ENCODE assay signal across 2 cellular contexts in genomic region chr16:77132051-77132618, GRCh38.
TF ChIP-seq lines count a peak whose summit lies in the region.

No MANE protein-coding gene starts in this region.

TF ChIP-seq in HepG2, 621 proteins besides CTCF, POLR2A, EP300 and RAD21:
- TF ChIP-seq RARG (CRISPR knock-in tag; IDR thresholded peaks at IDR 0.05; ENCODE audit: low read depth) (no peak), HNRNPK (IDR thresholded peaks at IDR 0.05; ENCODE audit: low read depth, low read length, poor library complexity, severe bottlenecking) (peak; percentile 93), PCBP1 (IDR thresholded peaks at IDR 0.05; ENCODE audit: borderline replicate concordance, low read depth, low read length) (0 out of 2 replicates have a peak, but pooled peaks have one; percentile 33), BCL3 (CRISPR knock-in tag; IDR thresholded peaks at IDR 0.05) (no peak), ZNF546 (CRISPR knock-in tag; conservative IDR thresholded peaks at IDR 0.05) (no peak), FOSL2 (CRISPR knock-in tag; IDR thresholded peaks at IDR 0.05) (no peak), BRD4 (CRISPR knock-in tag; IDR thresholded peaks at IDR 0.05) (no peak), ZNF773 (CRISPR knock-in tag; IDR thresholded peaks at IDR 0.05; ENCODE audit: borderline replicate concordance) (no peak)

TF ChIP-seq in K562, 482 proteins besides CTCF, POLR2A, EP300 and RAD21:
- TF ChIP-seq ETV6 (IDR thresholded peaks at IDR 0.05; ENCODE audit: borderline replicate concordance in 1 of 2, low read depth in 2 of 2, low read length in 1 of 2) (no peak), ETV6 (CRISPR knock-in tag; IDR thresholded peaks at IDR 0.05; ENCODE audit: borderline replicate concordance) (no peak), IRF9 (tag; IDR thresholded peaks at IDR 0.05) (no peak), HNRNPK (IDR thresholded peaks at IDR 0.05; ENCODE audit: low read depth, low read length, poor library complexity, severe bottlenecking) (peak; percentile 54), NCOR1 (IDR thresholded peaks at IDR 0.05) (no peak), HDAC1 (IDR thresholded peaks at IDR 0.05) (no peak), HMBOX1 (IDR thresholded peaks at IDR 0.05) (no peak), PCBP2 (IDR thresholded peaks at IDR 0.05; ENCODE audit: low read depth, low read length, poor library complexity, severe bottlenecking) (peak; percentile 60), DDX20 (tag; IDR thresholded peaks at IDR 0.05; ENCODE audit: low read depth) (no peak), CGGBP1 (CRISPR knock-in tag; IDR thresholded peaks at IDR 0.05) (no peak)
